In genomic region chr9:2018764-2019548, GRCh38 we compare ENCODE assay signal across 7 cellular contexts. TPM values are rescaled to one million over a fixed set of nuclear protein-coding genes. Genes with fewer than 3 reads are reported as not detected.
A peak's percentile ranks its signal among the peaks of the same experiment; 100 is the strongest.
DNase-seq lines count a peak whose midpoint lies in the region; ATAC-seq and TF ChIP-seq lines count a peak whose summit lies in the region.

No MANE protein-coding gene starts in this region.

- H3K4me1 ChIP-seq in HUES6 (ENCODE audit: control insufficient read depth, insufficient read depth, low read length) = peaks cover 42% of the 10 kb centered on the region

- peak overlapping the region; percentile 87 for H3K4me3 Mint-ChIP-seq in WTC11
- peak overlapping the region; percentile 99 for H3K4me3 Mint-ChIP-seq in stimulated activated effector memory CD8-positive, alpha-beta T cell treated with anti-CD3 and anti-CD28 coated beads, Interleukin-12 subunit alpha, Interleukin-12 subunit beta, amount 100 ng/mL, for 72 hours

- POLR2A ChIA-PET in WTC11 (lab: Charles Lee) = no interaction called here

- H3K9me3 Mint-ChIP-seq in WTC11 = no peaks in the 10 kb centered on the region
- no peaks in the 10 kb centered on the region for H3K9me3 Mint-ChIP-seq in stimulated activated effector memory CD8-positive, alpha-beta T cell treated with anti-CD3 and anti-CD28 coated beads, Interleukin-12 subunit alpha, Interleukin-12 subunit beta, amount 100 ng/mL, for 72 hours

- peaks cover 63% of the 10 kb centered on the region for H3K27me3 Mint-ChIP-seq in WTC11 (ENCODE audit: low read depth)

- CTCF ChIA-PET in WTC11 (lab: Charles Lee) = no interaction called here

- H3K27ac ChIP-seq in HUES6 (ENCODE audit: low read depth, low read length) = peak overlapping the region; percentile 41; the same call in 1 of the 2 replicates

- DNase-seq in WTC11 (ENCODE audit: low spot score) (no peak), fibroblast of villous mesenchyme (ENCODE audit: low read depth) (no peak), iPS-NIHi7 (ENCODE audit: extremely low spot score) (no peak), COLO668 (lab: John Stamatoyannopoulos, UW; ENCODE audit: unreplicated experiment) (no peak)
- no peak for DNase-seq in stimulated activated effector memory CD8-positive, alpha-beta T cell treated with anti-CD3 and anti-CD28 coated beads, Interleukin-12 subunit alpha, Interleukin-12 subunit beta, amount 100 ng/mL, for 72 hours (ENCODE audit: low spot score in 2 of 2)

- H3K4me3 ChIP-seq in HUES6 (ENCODE audit: low read depth, low read length) (peak overlapping the region; percentile 85), fibroblast of villous mesenchyme (ENCODE audit: low read depth, low read length) (peak overlapping the region; percentile 89)

- peak overlapping the region; percentile 86 for H3K9ac ChIP-seq in HUES6 (ENCODE audit: low read length)

- no peak overlapping the region for H3K27ac Mint-ChIP-seq in WTC11
- peak overlapping the region; percentile 97 for H3K27ac Mint-ChIP-seq in stimulated activated effector memory CD8-positive, alpha-beta T cell treated with anti-CD3 and anti-CD28 coated beads, Interleukin-12 subunit alpha, Interleukin-12 subunit beta, amount 100 ng/mL, for 72 hours

- peak; percentile 3 for ATAC-seq in WTC11
- no peak for ATAC-seq in stimulated activated effector memory CD8-positive, alpha-beta T cell treated with anti-CD3 and anti-CD28 coated beads, Interleukin-12 subunit alpha, Interleukin-12 subunit beta, amount 100 ng/mL, for 72 hours
- no peak for ATAC-seq in GM19324 (IDR thresholded peaks at IDR 0.05; ENCODE audit: low FRiP score, unreplicated experiment)

- H3K9me3 ChIP-seq in HUES6 (ENCODE audit: control insufficient read depth, insufficient read depth, low read depth, low read length) = no peaks in the 10 kb centered on the region

- TF ChIP-seq CTCF in WTC11 (IDR thresholded peaks at IDR 0.05) = no peak
- no peak for TF ChIP-seq CTCF in fibroblast of villous mesenchyme (IDR thresholded peaks at IDR 0.05; ENCODE audit: insufficient read depth, low read depth, low read length)

- peaks cover 36% of the 10 kb centered on the region for H3K27me3 ChIP-seq in HUES6 (ENCODE audit: control insufficient read depth, insufficient read depth, low read length)

- H3K4me1 Mint-ChIP-seq in WTC11 = peaks cover 53% of the 10 kb centered on the region
- peaks cover 52% of the 10 kb centered on the region for H3K4me1 Mint-ChIP-seq in stimulated activated effector memory CD8-positive, alpha-beta T cell treated with anti-CD3 and anti-CD28 coated beads, Interleukin-12 subunit alpha, Interleukin-12 subunit beta, amount 100 ng/mL, for 72 hours

- H3K36me3 ChIP-seq in HUES6 (ENCODE audit: control insufficient read depth, insufficient read depth, low read length) = no peaks in the 10 kb centered on the region

- H3K36me3 Mint-ChIP-seq in WTC11 = no peaks in the 10 kb centered on the region
- H3K36me3 Mint-ChIP-seq in stimulated activated effector memory CD8-positive, alpha-beta T cell treated with anti-CD3 and anti-CD28 coated beads, Interleukin-12 subunit alpha, Interleukin-12 subunit beta, amount 100 ng/mL, for 72 hours = peaks cover 53% of the 10 kb centered on the region

TF ChIP-seq in WTC11, 78 proteins besides CTCF, POLR2A, EP300 and RAD21:
- TF ChIP-seq ERG (CRISPR knock-in tag; IDR thresholded peaks at IDR 0.05) (no peak), E2F1 (CRISPR knock-in tag; IDR thresholded peaks at IDR 0.05) (no peak), ZMAT4 (CRISPR knock-in tag; IDR thresholded peaks at IDR 0.05) (peak; percentile 85)

RNA-seq across cellular contexts. Expression of gene SMARCA2, which starts 3.8 kb away (rescaled TPM):
- total RNA-seq in WTC11 (2021) (15.7 to 20.3 TPM (median 17.2 TPM) in 3 replicates), fibroblast of villous mesenchyme (51.4 and 62.8 TPM in 2 replicates)
